29 cellular contexts compared by ENCODE assay signal in genomic region chr16:73433493-73434307, GRCh38.
DNase-seq lines count a peak whose midpoint lies in the region; ATAC-seq, FAIRE-seq and TF ChIP-seq lines count a peak whose summit lies in the region.
"Had no signal": no experiment of that assay in that cellular context is flagged by ENCODE, and none has a peak within 500 bp of the region (broad histone marks: within the 10 kb centered on the region; RNA-seq: fewer than 3 reads in every experiment).

No MANE protein-coding gene starts in this region.

- no peaks in the 10 kb centered on the region for H4K20me1 ChIP-seq in H1 (replicated peaks in 1 of 2; ENCODE audit: control insufficient read depth in 1 of 2, insufficient read depth in 2 of 2, low read length in 2 of 2)

- peaks cover 4 to 13% (median 8%) of the 10 kb centered on the region in 4 experiments; a peak in 6 of 7 replicates for H3K4me1 ChIP-seq in H1 (replicated peaks in 1 of 4; ENCODE audit: control insufficient read depth in 3 of 4, insufficient read depth in 4 of 4, low read length in 3 of 4)
- H3K4me1 ChIP-seq in uterus: no peaks in the 10 kb centered on the region
- H3K4me1 ChIP-seq: gastrocnemius medialis, upper lobe of left lung had no signal

- no peak overlapping the region for H3K9ac ChIP-seq in H1 (replicated peaks in 1 of 4; ENCODE audit: extremely low read depth in 1 of 4, low read depth in 3 of 4, low read length in 3 of 4)

- no peaks in the 10 kb centered on the region for H3K79me1 ChIP-seq in H1 (ENCODE audit: low read depth, low read length)

- H3K9me3 ChIP-seq in H1 (ENCODE audit: insufficient read depth in 2 of 2, low read depth in 1 of 2, low read length in 1 of 2) (no peaks in the 10 kb centered on the region), uterus (no peaks in the 10 kb centered on the region)
- H3K9me3 ChIP-seq: gastrocnemius medialis, upper lobe of left lung had no signal

- CTCF ChIA-PET in H1 (lab: Charles Lee; ENCODE audit: partially characterized antibody): no interaction called here

- TF ChIP-seq CTCF in H1 (IDR thresholded peaks at IDR 0.05; ENCODE audit: control extremely low read depth in 1 of 3, insufficient read depth in 1 of 3, low read depth in 1 of 3, low read length in 3 of 3) (no peak), uterus (IDR thresholded peaks at IDR 0.05) (no peak)

- H2BK120ac ChIP-seq in H1 (replicated peaks; ENCODE audit: low read depth, low read length): no peak overlapping the region

- no peak overlapping the region for H4K5ac ChIP-seq in H1 (ENCODE audit: insufficient read length, low read depth, low read length)

- H2BK20ac ChIP-seq in H1 (ENCODE audit: low read length): no peak overlapping the region

- no peaks in the 10 kb centered on the region for H3K23me2 ChIP-seq in H1 (ENCODE audit: low read depth, low read length)

- no peak overlapping the region for H2AFZ ChIP-seq in H1 (ENCODE audit: low read length)

- no peak overlapping the region for H3K4ac ChIP-seq in H1 (replicated peaks; ENCODE audit: insufficient read length, low read depth, low read length)

- TF ChIP-seq RAD21 in H1 (IDR thresholded peaks at IDR 0.05 in 1 of 2, conservative IDR thresholded peaks at IDR 0.05 in 1 of 2; ENCODE audit: low read depth in 2 of 2, low read length in 2 of 2): no peak

- H3K4me3 ChIP-seq in H1 (ENCODE audit: extremely low read depth in 1 of 4, insufficient read depth in 2 of 4, low read depth in 3 of 4, low read length in 4 of 4): no peak overlapping the region
- no peak overlapping the region for H3K4me3 ChIP-seq in uterus
- H3K4me3 ChIP-seq: gastrocnemius medialis, K562, upper lobe of left lung had no signal

- no peak for FAIRE-seq in H1 (lab: Jason Lieb, UNC)
- FAIRE-seq: bronchial epithelial cell, GM12891, K562, small intestine had no signal

- H2BK15ac ChIP-seq in H1 (ENCODE audit: low read length): no peak overlapping the region

- H3K79me2 ChIP-seq in H1 (ENCODE audit: control insufficient read depth in 1 of 2, insufficient read depth in 2 of 2, low read length in 2 of 2): no peaks in the 10 kb centered on the region

- no peak overlapping the region for H3K18ac ChIP-seq in H1 (ENCODE audit: extremely low read depth, low read length)

- no peak overlapping the region for H2AK5ac ChIP-seq in H1 (ENCODE audit: low read depth, low read length)

- H3K4me2 ChIP-seq in H1 (ENCODE audit: insufficient read depth in 1 of 2, low read depth in 2 of 2, low read length in 2 of 2): no peak overlapping the region

- no peak for TF ChIP-seq EP300 in H1 (IDR thresholded peaks at IDR 0.05; ENCODE audit: borderline replicate concordance in 1 of 2, low read depth in 2 of 2, low read length in 2 of 2)

- no peak for ATAC-seq in GM18519 (IDR thresholded peaks at IDR 0.05; ENCODE audit: low FRiP score, unreplicated experiment)
- ATAC-seq: activated CD8-positive, alpha-beta memory T cell treated with anti-CD3 and anti-CD28 coated beads, Interleukin-2, amount 10 ng/mL, durations not matched to agents 7 days and 5 days; gastrocnemius medialis; K562; left lobe of liver had no signal

- DNase-seq in COR-L47 (lab: John Stamatoyannopoulos, UW) (peak; percentile 76), NCI-H1105 (lab: John Stamatoyannopoulos, UW) (peak; percentile 6), NCI-H2171 (lab: John Stamatoyannopoulos, UW) (peak; percentile 3), H1 (ENCODE audit: low read depth in 1 of 2, low spot score in 2 of 2) (no peak), uterus (no peak), NCI-H2227 treated with DMSO at 0.1 percent for 48 hours (lab: John Stamatoyannopoulos, UW) (no peak), AG08396 (ENCODE audit: low spot score) (no peak)
- DNase-seq: activated CD4-positive, alpha-beta T cell treated with anti-CD3 and anti-CD28 coated beads, Interleukin-2, amount 50 U/mL, for 1 hour; activated CD8-positive, alpha-beta memory T cell treated with anti-CD3 and anti-CD28 coated beads, Interleukin-2, amount 10 ng/mL, durations not matched to agents 7 days and 5 days; activated naive CD4-positive, alpha-beta T cell treated with anti-CD3 and anti-CD28 coated beads for 36 hours; amniotic stem cell; cortex of kidney; endodermal cell; gastrocnemius medialis; HCEC 1CT; hippocampal formation; immature natural killer cell; NCI-H187 treated with DMSO at 0.1 percent for 48 hours; NCI-H82; OCI-M1; small intestine; stimulated activated CD4-positive, alpha-beta T cell treated with anti-CD3 and anti-CD28 coated beads, Interleukin-1b, Interleukin-23, amount 100 ng/mL, for 48 hours; WERI-Rb-1 had no signal

- H3K56ac ChIP-seq in H1 (replicated peaks; ENCODE audit: insufficient read length, low read depth, low read length): no peak overlapping the region

- H3K36me3 ChIP-seq in H1 (ENCODE audit: control insufficient read depth in 2 of 4, insufficient read depth in 4 of 4, low read length in 3 of 4) (no peaks in the 10 kb centered on the region), uterus (no peaks in the 10 kb centered on the region)
- H3K36me3 ChIP-seq: gastrocnemius medialis, upper lobe of left lung, WERI-Rb-1 had no signal

- POLR2A ChIA-PET in H1 (lab: Charles Lee; ENCODE audit: partially characterized antibody): no interaction called here

- WGBS in H1 (ENCODE audit: extremely low coverage in 1 of 2, insufficient coverage in 1 of 2, insufficient read length in 1 of 2, insufficient replicate concordance in 2 of 2, low coverage in 1 of 2, low lambda C conversion rate in 2 of 2, missing lambda C conversion rate in 1 of 2), 2 experiments: 82% methylated on average over 21 of the region's 21 CpGs; no CpG with 5 or more reads in 1 of the 2 experiments

- no peak overlapping the region for H2BK12ac ChIP-seq in H1 (ENCODE audit: low read depth, low read length)

- intact Hi-C loops in uterus (cut with DNase I; ENCODE audit: low total_unique reads): no loop called here

- H4K91ac ChIP-seq in H1 (replicated peaks; ENCODE audit: insufficient read length, low read length): no peak overlapping the region

- no peak overlapping the region for H2BK5ac ChIP-seq in H1 (ENCODE audit: low read depth, low read length)

- H4K8ac ChIP-seq in H1 (ENCODE audit: extremely low read depth, insufficient read depth, low read length): peak overlapping the region; percentile 7; the same call in 1 of the 2 replicates

- H3K14ac ChIP-seq in H1 (ENCODE audit: insufficient read length): no peak overlapping the region

- H3K27ac ChIP-seq in H1 (ENCODE audit: low read depth, low read length) (no peak overlapping the region), uterus (no peak overlapping the region)
- H3K27ac ChIP-seq: gastrocnemius medialis, upper lobe of left lung, WERI-Rb-1 had no signal

- H3K27me3 ChIP-seq in H1 (replicated peaks in 1 of 4; ENCODE audit: control insufficient read depth in 3 of 4, extremely low read depth in 1 of 4, insufficient read depth in 3 of 4, low read length in 3 of 4): no peaks in the 10 kb centered on the region
- no peaks in the 10 kb centered on the region for H3K27me3 ChIP-seq in uterus
- H3K27me3 ChIP-seq: gastrocnemius medialis, upper lobe of left lung had no signal

- H3K23ac ChIP-seq in H1 (ENCODE audit: insufficient read length): no peak overlapping the region

- no peak for TF ChIP-seq POLR2A in H1 (IDR thresholded peaks at IDR 0.05; ENCODE audit: control extremely low read depth in 1 of 2, low read depth in 2 of 2, low read length in 2 of 2)
- no peak for TF ChIP-seq POLR2A in uterus (IDR thresholded peaks at IDR 0.05)

TF ChIP-seq in H1, 55 proteins besides CTCF, POLR2A, EP300 and RAD21:
- TF ChIP-seq JUN (IDR thresholded peaks at IDR 0.05; ENCODE audit: low read depth, low read length): no peak
- no peak for TF ChIP-seq JUND (IDR thresholded peaks at IDR 0.05; ENCODE audit: low read length)
- no peak for TF ChIP-seq RXRA (IDR thresholded peaks at IDR 0.05; ENCODE audit: insufficient read depth, low read depth, low read length)
- no peak for TF ChIP-seq CBX8 (IDR thresholded peaks at IDR 0.05; ENCODE audit: borderline replicate concordance, low read depth, low read length)
- TF ChIP-seq SRF (IDR thresholded peaks at IDR 0.05; ENCODE audit: low read depth, low read length): no peak
- TF ChIP-seq FOSL1 (IDR thresholded peaks at IDR 0.05; ENCODE audit: insufficient read depth, low read depth, low read length): no peak
- TF ChIP-seq HDAC6 (IDR thresholded peaks at IDR 0.05; ENCODE audit: low read depth, low read length): no peak
- no peak for TF ChIP-seq ATF2 (IDR thresholded peaks at IDR 0.05; ENCODE audit: low read length)
- no peak for TF ChIP-seq ASH2L (IDR thresholded peaks at IDR 0.05; ENCODE audit: low read length)

Comparison
In these comparisons a context has a peak if more than half of its experiments do, and no peak if none do; other contexts are left out.
1. DNase-seq: peak in COR-L47 (single experiment), NCI-H1105 (single experiment) and NCI-H2171 (single experiment); none in H1 (0 of 2), uterus (0 of 2), NCI-H2227 treated with DMSO at 0.1 percent for 48 hours (single experiment) and AG08396 (single experiment).